Comparison of ENCODE assay signal across 9 cellular contexts in the genomic region with DNA sequence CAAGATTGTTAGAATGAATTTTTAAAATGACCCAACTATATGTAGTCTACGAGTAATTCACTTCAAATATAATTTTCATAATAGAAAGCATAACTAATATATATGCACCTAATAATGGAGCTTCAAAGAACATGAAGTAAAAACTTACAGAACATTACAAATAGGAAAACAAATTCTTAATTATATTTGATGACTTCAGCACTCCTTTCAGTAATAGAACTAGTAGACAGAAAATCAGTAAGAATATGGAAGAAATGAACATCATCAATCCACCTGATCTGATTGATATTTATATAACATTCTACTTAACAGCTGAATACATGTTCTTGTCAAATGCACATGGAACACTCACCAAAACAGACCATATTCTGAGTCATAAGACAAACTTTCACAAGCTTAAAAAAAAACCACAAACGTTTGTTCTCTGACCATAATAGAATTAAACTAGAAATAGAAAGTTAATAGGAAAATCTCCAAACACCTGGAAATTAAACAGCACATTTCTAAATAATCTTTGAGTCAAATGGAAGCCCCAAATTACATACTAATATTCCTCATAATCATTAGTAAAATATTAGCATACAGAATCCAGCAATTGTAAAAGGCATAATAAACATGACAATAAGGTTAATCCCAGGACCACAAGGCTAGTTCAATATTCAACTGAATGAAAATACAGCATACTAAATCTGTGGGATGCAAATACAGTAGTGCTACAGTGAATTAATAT. TPM values are rescaled to one million over a fixed set of nuclear protein-coding genes. Genes with fewer than 3 reads are reported as not detected.
DNase-seq lines count a peak whose midpoint lies in the region; ATAC-seq and TF ChIP-seq lines count a peak whose summit lies in the region.
"Had no signal": no experiment of that assay in that cellular context is flagged by ENCODE, and none has a peak within 500 bp of the region (broad histone marks: within the 10 kb centered on the region; RNA-seq: fewer than 3 reads in every experiment).

No MANE protein-coding gene starts in this region.

- POLR2A ChIA-PET in A673 (lab: Charles Lee; ENCODE audit: low non-redundant PET): no interaction called here

- no peaks in the 10 kb centered on the region for H3K27me3 ChIP-seq in fibroblast of lung (ENCODE audit: control insufficient read depth, insufficient read depth, low read length)
- no peaks in the 10 kb centered on the region for H3K27me3 ChIP-seq in H7 (ENCODE audit: control insufficient read depth, insufficient read depth, low read length)
- H3K27me3 ChIP-seq in A673 (replicated peaks; ENCODE audit: insufficient read depth, low read depth, low read length, poor library complexity): no peaks in the 10 kb centered on the region

- H3K9me3 ChIP-seq in fibroblast of lung (ENCODE audit: control insufficient read depth, insufficient read depth, low read depth, low read length) (no peaks in the 10 kb centered on the region), A673 (ENCODE audit: low read depth, low read length, poor library complexity, severe bottlenecking) (no peaks in the 10 kb centered on the region)

- H3K4me3 ChIP-seq in fibroblast of lung (replicated peaks in 1 of 4; ENCODE audit: control extremely low read depth in 1 of 4, insufficient read depth in 1 of 4, low read depth in 3 of 4, low read length in 4 of 4): no peak overlapping the region
- no peak overlapping the region for H3K4me3 ChIP-seq in H7 (ENCODE audit: insufficient read depth, low read depth, low read length)
- no peak overlapping the region for H3K4me3 ChIP-seq in A673 (ENCODE audit: low read depth, low read length, poor library complexity, severe bottlenecking)

- H3K4me1 ChIP-seq in fibroblast of lung (ENCODE audit: control insufficient read depth, extremely low read depth, insufficient read depth, low read length): peaks cover 2% of the 10 kb centered on the region
- no peaks in the 10 kb centered on the region for H3K4me1 ChIP-seq in A673 (ENCODE audit: insufficient read depth, low read length, poor library complexity, severe bottlenecking)

- H3K27ac ChIP-seq in fibroblast of lung (ENCODE audit: insufficient read depth, low read length) (no peak overlapping the region), A673 (ENCODE audit: low read depth, low read length, poor library complexity, severe bottlenecking) (no peak overlapping the region)

- no peak overlapping the region for H3K9ac ChIP-seq in fibroblast of lung (ENCODE audit: insufficient read depth, low read length)

- TF ChIP-seq CTCF in fibroblast of lung (conservative IDR thresholded peaks at IDR 0.05 in 1 of 2, IDR thresholded peaks at IDR 0.05 in 1 of 2; ENCODE audit: low read depth in 1 of 2, low read length in 2 of 2) (no peak), A673 (conservative IDR thresholded peaks at IDR 0.05; ENCODE audit: low read depth, low read length) (no peak)

- H3K36me3 ChIP-seq in fibroblast of lung (ENCODE audit: control insufficient read depth, insufficient read depth, low read length): no peaks in the 10 kb centered on the region
- no peaks in the 10 kb centered on the region for H3K36me3 ChIP-seq in H7 (replicated peaks; ENCODE audit: control insufficient read depth, insufficient read depth, low read length)
- no peaks in the 10 kb centered on the region for H3K36me3 ChIP-seq in A673 (ENCODE audit: insufficient read depth, low read length, poor library complexity, severe bottlenecking)

- no peaks in the 10 kb centered on the region for H4K20me1 ChIP-seq in fibroblast of lung (ENCODE audit: control insufficient read depth, extremely low read depth, insufficient read depth, low read length)

- peaks cover 18% of the 10 kb centered on the region for H3K79me2 ChIP-seq in fibroblast of lung (ENCODE audit: control insufficient read depth, insufficient read depth, low read length)

- CTCF ChIA-PET in A673 (lab: Charles Lee): no interaction called here

- peak; percentile 25 for DNase-seq in Caki2 (ENCODE audit: low read depth)
- peak; percentile 13 for DNase-seq in HS-5 (ENCODE audit: low read depth)
- peak; percentile 77 to 84 for DNase-seq in fibroblast of lung (ENCODE audit: low read depth in 2 of 2)
- no peak for DNase-seq in H7
- no peak for DNase-seq in posterior cingulate gyrus
- DNase-seq in HuH-7 (ENCODE audit: low spot score): no peak
- no peak for DNase-seq in A673 (ENCODE audit: low spot score)
- DNase-seq: activated T-cell treated with anti-CD3 and anti-CD28 coated beads, Interleukin-2, amount 50 U/mL, for 72 hours had no signal

- intact Hi-C loops in posterior cingulate gyrus (cut with DNase I) (no loop called here), A673 (cut with micrococcal nuclease; ENCODE audit: unreplicated experiment) (no loop called here)

- no peak overlapping the region for H2AFZ ChIP-seq in fibroblast of lung (ENCODE audit: low read length)

- in situ Hi-C loops in Caki2 (cut with HindIII; ENCODE audit: low pct_unique_long_range_greater_than_20kb, low sequenced_read_pairs): no loop called here

- peak; percentile 76 for ATAC-seq in GM21528 (IDR thresholded peaks at IDR 0.05; ENCODE audit: low FRiP score, unreplicated experiment)

- H3K4me2 ChIP-seq in fibroblast of lung (ENCODE audit: extremely low read depth, insufficient read depth, low read length): peak overlapping the region; percentile 32

- no TSS peak for BruUV-seq in A673 (replicated peaks; lab: Mats Ljungman, UMichigan)

RNA-seq across cellular contexts. Expression of gene BRAF, which starts 48.0 kb away (rescaled TPM):
- total RNA-seq in Caki2 (2014; rRNA removed; shearing (Covaris generic); ENCODE audit: low replicate concordance): 6.5 and 11.2 TPM in 2 replicates
- total RNA-seq in fibroblast of lung (21.3 and 23.1 TPM in 2 replicates), A673 (2021) (31.4 and 31.8 TPM in 2 replicates)
- polyA plus RNA-seq in fibroblast of lung: 10.9 and 21.1 TPM in 2 replicates
- 5.9 and 8.9 TPM in 2 replicates for polyA plus RNA-seq in fibroblast of lung (2012)
- polyA minus RNA-seq in fibroblast of lung (ENCODE audit: low replicate concordance): 4.3 and 9.3 TPM in 2 replicates
- total RNA-seq in H7 (2014; rRNA removed; shearing (Covaris generic)): 7.7 and 11.6 TPM in 2 replicates

Comparison
In these comparisons a context has a peak if more than half of its experiments do, and no peak if none do; other contexts are left out.
1. DNase-seq: peak in Caki2 (single experiment), HS-5 (single experiment) and fibroblast of lung (2 of 2); none in H7 (single experiment), posterior cingulate gyrus (0 of 10), HuH-7 (single experiment) and A673 (single experiment).